8 cellular contexts compared by ENCODE assay signal in genomic region chr2:96839288-96839874, GRCh38.
DNase-seq lines count a peak whose midpoint lies in the region; ATAC-seq and TF ChIP-seq lines count a peak whose summit lies in the region.

No MANE protein-coding gene starts in this region.

- H3K27me3 ChIP-seq in parathyroid adenoma (ENCODE audit: control insufficient read depth, insufficient read depth, low read length): no peaks in the 10 kb centered on the region

- no peaks in the 10 kb centered on the region for H3K36me3 ChIP-seq in parathyroid adenoma (ENCODE audit: control insufficient read depth, insufficient read depth, low read length)

- POLR2A ChIA-PET in RWPE1 (lab: Yijun Ruan, JAX; ENCODE audit: low non-redundant PET): no interaction called here

- H3K9ac ChIP-seq in parathyroid adenoma: no peak overlapping the region

- no peak overlapping the region for H3K4me2 ChIP-seq in parathyroid adenoma (ENCODE audit: low read length)

- TF ChIP-seq CTCF in RWPE1 (conservative IDR thresholded peaks at IDR 0.05; ENCODE audit: low read depth) (no peak), parathyroid adenoma (IDR thresholded peaks at IDR 0.05) (no peak)

- no peaks in the 10 kb centered on the region for H3K9me3 ChIP-seq in parathyroid adenoma (ENCODE audit: control insufficient read depth, low read length)

- DNase-seq in RWPE1 (ENCODE audit: low spot score) (no peak), NCI-H146 treated with DMSO at 0.1 percent for 48 hours (lab: John Stamatoyannopoulos, UW; ENCODE audit: unreplicated experiment) (no peak), NCI-H1417 treated with DMSO at 0.1 percent for 48 hours (lab: John Stamatoyannopoulos, UW) (no peak), DMS53 (lab: John Stamatoyannopoulos, UW) (no peak)
- peak; percentile 75 for DNase-seq in activated naive CD4-positive, alpha-beta T cell treated with anti-CD3 and anti-CD28 coated beads, Interleukin-2, amount 50 U/mL, for 16 hours

- CTCF ChIA-PET in RWPE1 (lab: Yijun Ruan, JAX): interaction anchor here (0.6 to 1.5 kb wide), 2 partner anchors 44 to 289 kb away, joined by 3 read pairs; no protein-coding TSS in a partner anchor

- peaks cover 19% of the 10 kb centered on the region for H3K4me1 ChIP-seq in parathyroid adenoma

- no peak overlapping the region for H3K4me3 ChIP-seq in parathyroid adenoma (ENCODE audit: low read depth, low read length)

- peak; percentile 53 for ATAC-seq in GM21526 (IDR thresholded peaks at IDR 0.05; ENCODE audit: low FRiP score, unreplicated experiment)
- no peak for ATAC-seq in HG03439 (IDR thresholded peaks at IDR 0.05; ENCODE audit: unreplicated experiment)

- H3K27ac ChIP-seq in RWPE1: peak overlapping the region; percentile 21; the same call in 1 of the 2 replicates
- no peak overlapping the region for H3K27ac ChIP-seq in parathyroid adenoma

- H2AFZ ChIP-seq in parathyroid adenoma: peak overlapping the region; percentile 63

- H3K79me2 ChIP-seq in parathyroid adenoma: no peaks in the 10 kb centered on the region
